ENCODE assay signal across 10 cellular contexts in genomic region chr6:37207903-37208456, GRCh38. TPM values are rescaled to one million over a fixed set of nuclear protein-coding genes. Genes with fewer than 3 reads are reported as not detected.
DNase-seq lines count a peak whose midpoint lies in the region; FAIRE-seq and TF ChIP-seq lines count a peak whose summit lies in the region.
"Had no signal": no experiment of that assay in that cellular context is flagged by ENCODE, and none has a peak within 500 bp of the region (broad histone marks: within the 10 kb centered on the region; RNA-seq: fewer than 3 reads in every experiment).

No MANE protein-coding gene starts in this region.

- no peak overlapping the region for H3K9ac ChIP-seq in fibroblast of lung (ENCODE audit: insufficient read depth, low read length)

- H3K27me3 ChIP-seq in fibroblast of lung (ENCODE audit: control insufficient read depth, insufficient read depth, low read length) (peaks cover 2% of the 10 kb centered on the region), stomach (no peaks in the 10 kb centered on the region)

- no peak overlapping the region for H3K4me3 Mint-ChIP-seq in neural crest cell

- no peaks in the 10 kb centered on the region for H3K4me1 Mint-ChIP-seq in neural crest cell

- FAIRE-seq in RCC 7860 (lab: Jason Lieb, UNC): no peak
- FAIRE-seq: A204.1 had no signal

- WGBS in stomach, 5 donors: 53 to 63% (median 61%) methylated on average over 7 of the region's 7 CpGs

- H3K27ac Mint-ChIP-seq in neural crest cell (ENCODE audit: unreplicated experiment): peak overlapping the region; percentile 44

- no peaks in the 10 kb centered on the region for H4K20me1 ChIP-seq in fibroblast of lung (ENCODE audit: control insufficient read depth, extremely low read depth, insufficient read depth, low read length)

- no peak for TF ChIP-seq EP300 in stomach (IDR thresholded peaks at IDR 0.05)

- H3K9me3 ChIP-seq in fibroblast of lung (ENCODE audit: control insufficient read depth, insufficient read depth, low read depth, low read length) (no peaks in the 10 kb centered on the region), stomach (no peaks in the 10 kb centered on the region)

- H2AFZ ChIP-seq in fibroblast of lung (ENCODE audit: low read length): no peak overlapping the region

- H3K79me2 ChIP-seq in fibroblast of lung (ENCODE audit: control insufficient read depth, insufficient read depth, low read length): no peaks in the 10 kb centered on the region

- no peaks in the 10 kb centered on the region for H3K36me3 Mint-ChIP-seq in neural crest cell (ENCODE audit: low read depth)

- H3K4me1 ChIP-seq in fibroblast of lung (ENCODE audit: control insufficient read depth, extremely low read depth, insufficient read depth, low read length): no peaks in the 10 kb centered on the region
- peaks cover 0 to 27% (median 2%) of the 10 kb centered on the region in 4 donors for H3K4me1 ChIP-seq in stomach

- H3K27ac ChIP-seq in fibroblast of lung (ENCODE audit: insufficient read depth, low read length): no peak overlapping the region
- H3K27ac ChIP-seq in stomach: no peak overlapping the region

- intact Hi-C loops in stomach (cut with DNase I; ENCODE audit: low total_unique reads): no loop called here

- H3K4me3 ChIP-seq in LNCaP clone FGC (ENCODE audit: low read depth, low read length): no peak overlapping the region
- H3K4me3 ChIP-seq in fibroblast of lung (replicated peaks in 1 of 4; ENCODE audit: control extremely low read depth in 1 of 4, insufficient read depth in 1 of 4, low read depth in 3 of 4, low read length in 4 of 4): no peak overlapping the region
- H3K4me3 ChIP-seq in stomach: no peak overlapping the region
- H3K4me3 ChIP-seq: skin epidermis had no signal

- H3K4me2 ChIP-seq in fibroblast of lung (ENCODE audit: extremely low read depth, insufficient read depth, low read length): no peak overlapping the region

- no peaks in the 10 kb centered on the region for H3K9me3 Mint-ChIP-seq in neural crest cell

- TF ChIP-seq POLR2A in stomach (IDR thresholded peaks at IDR 0.05): no peak

- H3K36me3 ChIP-seq in fibroblast of lung (ENCODE audit: control insufficient read depth, insufficient read depth, low read length): no peaks in the 10 kb centered on the region
- H3K36me3 ChIP-seq in stomach: no peaks in the 10 kb centered on the region

- DNase-seq in NCI-H2081 (lab: John Stamatoyannopoulos, UW) (peak; percentile 69 to 70), NCI-H2081 treated with DMSO at 0.1 percent for 48 hours (lab: John Stamatoyannopoulos, UW) (no peak), LNCaP clone FGC (ENCODE audit: low read depth) (peak; percentile 36), RCC 7860 (ENCODE audit: low spot score) (peak; percentile 62), fibroblast of lung (ENCODE audit: low read depth in 2 of 2) (peak; percentile 59 to 75), neural crest cell (ENCODE audit: low read depth, low spot score) (peak; percentile 65), stomach (peak; percentile 91)
- peak; percentile 96 to 99 for DNase-seq in activated T-cell treated with anti-CD3 and anti-CD28 coated beads, Interleukin-2, amount 50 U/mL, for 48 hours

- TF ChIP-seq CTCF in LNCaP clone FGC (IDR thresholded peaks at IDR 0.05; ENCODE audit: control insufficient read depth, extremely low read depth, insufficient read depth) (peak; percentile 70), fibroblast of lung (conservative IDR thresholded peaks at IDR 0.05 in 1 of 2, IDR thresholded peaks at IDR 0.05 in 1 of 2; ENCODE audit: low read depth in 1 of 2, low read length in 2 of 2) (peak; percentile 79 to 86), neural crest cell (conservative IDR thresholded peaks at IDR 0.05) (peak; percentile 72), stomach (IDR thresholded peaks at IDR 0.05) (peak in 5 of 7 experiments; percentile 60 to 87 (median 77))

- peaks cover 2% of the 10 kb centered on the region for H3K27me3 Mint-ChIP-seq in neural crest cell (ENCODE audit: low read depth)

RNA-seq across cellular contexts. Expression of gene PIM1, which starts 38.0 kb away (rescaled TPM):
- total RNA-seq in fibroblast of lung: 22.8 and 25.7 TPM in 2 replicates
- 13.4 and 13.8 TPM in 2 replicates for polyA plus RNA-seq in fibroblast of lung
- 16.7 and 20.5 TPM in 2 replicates for polyA plus RNA-seq in fibroblast of lung (2012)
- polyA minus RNA-seq in fibroblast of lung (ENCODE audit: low replicate concordance): 31.2 and 45.0 TPM in 2 replicates
- 8.6 and 9.1 TPM in 2 replicates for total RNA-seq in neural crest cell
- total RNA-seq in stomach: 10 to 100 TPM in 4 of 5 donors, 1 to 10 TPM in 1; 9.8 to 52.9 (median 16.9) TPM
- 10 to 100 TPM; 19.9 to 59.1 (median 25.5) TPM for polyA plus RNA-seq in stomach

RNA-seq across cellular contexts. Expression of gene TBC1D22B, which starts 49.6 kb away (rescaled TPM):
- 8.2 and 9.7 TPM in 2 replicates for total RNA-seq in fibroblast of lung
- 6.3 and 7.2 TPM in 2 replicates for polyA plus RNA-seq in fibroblast of lung
- polyA plus RNA-seq in fibroblast of lung (2012): 5.8 and 6.6 TPM in 2 replicates
- polyA minus RNA-seq in fibroblast of lung (ENCODE audit: low replicate concordance): 7.7 and 11.1 TPM in 2 replicates
- total RNA-seq in neural crest cell: 11.1 and 11.4 TPM in 2 replicates
- total RNA-seq in stomach: 10 to 100 TPM in 1 of 5 donors, 1 to 10 TPM in 4; 3.5 to 16.3 (median 6.4) TPM
- 1 to 10 TPM; 5.8 to 6.4 (median 5.9) TPM for polyA plus RNA-seq in stomach

RNA-seq across cellular contexts. Expression of gene TMEM217, which starts 50.0 kb away (rescaled TPM):
- total RNA-seq in fibroblast of lung (4.0 and 4.9 TPM in 2 replicates), neural crest cell (0.82 and 0.86 TPM in 2 replicates), stomach (under 1 TPM in 1 of 5 donors, not detected in 4; 0.87 TPM)
- polyA plus RNA-seq in fibroblast of lung (3.0 and 3.1 TPM in 2 replicates), stomach (1 to 10 TPM in 1 of 3 donors, under 1 TPM in 1, not detected in 1; 0.60 to 1.2 TPM)
- 2.4 and 2.7 TPM in 2 replicates for polyA plus RNA-seq in fibroblast of lung (2012)
- polyA minus RNA-seq in fibroblast of lung (ENCODE audit: low replicate concordance): 1.8 TPM in 1 of 2 replicates, not detected in the other
